15 cellular contexts compared by ENCODE assay signal in the genomic region with DNA sequence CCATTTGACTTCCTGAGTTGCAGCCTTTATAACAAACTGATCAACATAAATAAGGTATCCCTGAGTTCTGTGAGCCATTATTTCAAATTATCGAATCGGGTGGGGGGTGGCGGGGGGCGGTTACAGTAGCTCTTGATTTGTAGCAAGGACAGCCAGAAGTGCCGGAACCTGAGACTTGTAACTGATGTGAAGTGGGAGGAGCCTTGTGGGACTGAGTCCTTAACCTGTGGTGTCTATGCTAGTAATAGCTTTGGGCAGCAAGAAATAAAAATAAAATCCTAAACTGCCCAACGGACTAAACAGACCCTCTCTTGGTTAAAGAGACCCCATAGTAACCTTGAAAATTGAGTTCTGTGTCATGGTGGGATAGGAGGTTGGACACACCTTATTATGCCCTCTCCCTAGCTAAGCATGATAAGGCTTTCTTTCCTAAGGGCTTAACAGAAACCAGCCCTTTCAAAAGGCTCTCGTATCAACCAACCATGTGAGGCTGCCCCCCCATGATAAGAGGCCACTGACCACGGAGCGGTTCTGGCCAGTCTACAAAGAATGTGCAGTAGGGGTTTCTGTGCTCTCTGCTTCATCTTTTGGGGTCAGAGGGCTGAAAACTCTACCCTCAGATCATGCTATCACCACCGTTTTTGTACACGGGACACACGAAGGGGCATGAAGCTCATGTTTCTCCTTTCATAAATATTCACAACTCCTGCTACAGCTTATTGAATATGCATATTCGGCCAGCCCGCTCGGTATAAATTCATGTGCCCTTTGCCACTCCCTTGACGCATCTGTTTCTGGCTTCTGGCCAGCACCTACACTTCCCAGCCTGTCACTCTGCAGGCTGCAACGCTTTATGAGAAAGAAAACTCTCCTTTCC. TPM values are rescaled to one million over a fixed set of nuclear protein-coding genes. Genes with fewer than 3 reads are reported as not detected.
DNase-seq lines count a peak whose midpoint lies in the region; ATAC-seq, FAIRE-seq and TF ChIP-seq lines count a peak whose summit lies in the region.
"Had no signal": no experiment of that assay in that cellular context is flagged by ENCODE, and none has a peak within 500 bp of the region (broad histone marks: within the 10 kb centered on the region; RNA-seq: fewer than 3 reads in every experiment).

No MANE protein-coding gene starts in this region.

- H3K27ac ChIP-seq in liver (ENCODE audit: low read depth in 1 of 2, low read length in 2 of 2), result no peak overlapping the region
- no peak overlapping the region for H3K27ac ChIP-seq in gastrocnemius medialis
- H3K27ac ChIP-seq: BLaER1, skin epidermis had no signal

- H3K36me3 Mint-ChIP-seq in immature natural killer cell, result no peaks in the 10 kb centered on the region
- H3K36me3 Mint-ChIP-seq: brain had no signal

- peak overlapping the region in 1 of 5 donors; percentile 2 for H3K4me3 Mint-ChIP-seq in immature natural killer cell
- H3K4me3 Mint-ChIP-seq: neural crest cell had no signal

- peak overlapping the region in 2 of 6 donors; percentile 34 to 53 for H3K27ac Mint-ChIP-seq in immature natural killer cell

- no peak for FAIRE-seq in GM19239 (lab: Jason Lieb, UNC)
- FAIRE-seq: G401.6 had no signal

- WGBS in liver, result 57% methylated on average over 17 of the region's 17 CpGs

- DNase-seq in CD1c-positive myeloid dendritic cell (ENCODE audit: extremely low spot score) (peak; percentile 29), HUDEP-2 (lab: John Stamatoyannopoulos, UW; ENCODE audit: unreplicated experiment in 76 of 76) (peak in 75 of 76 experiments; percentile 45 to 94 (median 81)), SW480 (ENCODE audit: low spot score) (peak; percentile 79), GM19239 (ENCODE audit: insufficient read length, low spot score) (no peak), gastrocnemius medialis (no peak), immature natural killer cell (no peak)
- no peak for DNase-seq in activated effector memory CD4-positive, alpha-beta T cell treated with Interleukin-2 at 50 U/mL for 16 hours
- DNase-seq: activated CD4-positive, alpha-beta T cell treated with anti-CD3 and anti-CD28 coated beads for 1 hour; NCI-H146 had no signal

- H3K9me3 ChIP-seq in liver (ENCODE audit: control insufficient read depth in 4 of 4, low read length in 3 of 4) (no peaks in the 10 kb centered on the region), gastrocnemius medialis (no peaks in the 10 kb centered on the region)
- H3K9me3 ChIP-seq: BLaER1 had no signal

- H3K9me3 Mint-ChIP-seq in immature natural killer cell, result peaks cover 0 to 2% (median 0%) of the 10 kb centered on the region in 6 donors
- H3K9me3 Mint-ChIP-seq: neural crest cell had no signal

- intact Hi-C loops in gastrocnemius medialis (cut with DNase I; ENCODE audit: low total_unique reads), result no loop called here

- H3K4me1 ChIP-seq in liver (ENCODE audit: control insufficient read depth in 4 of 4, insufficient read depth in 4 of 4, low read length in 3 of 4) (peaks cover 0 to 10% (median 3%) of the 10 kb centered on the region in 4 donors), gastrocnemius medialis (no peaks in the 10 kb centered on the region)

- H3K9ac ChIP-seq in liver (ENCODE audit: low read depth in 1 of 2, low read length in 2 of 2), result no peak overlapping the region
- H3K9ac ChIP-seq: BLaER1 had no signal

- H3K4me1 Mint-ChIP-seq in immature natural killer cell, result peaks cover 19 to 26% of the 10 kb centered on the region in 2 donors

- no peak for ATAC-seq in gastrocnemius medialis

- peak overlapping the region in 1 of 3 donors; percentile 15 for H3K4me3 ChIP-seq in liver (ENCODE audit: low read depth in 1 of 3, low read length in 3 of 3)
- no peak overlapping the region for H3K4me3 ChIP-seq in gastrocnemius medialis
- H3K4me3 ChIP-seq: BLaER1, skin epidermis had no signal

- TF ChIP-seq CTCF in liver (IDR thresholded peaks at IDR 0.05; ENCODE audit: low read depth, low read length, missing input control) (no peak), gastrocnemius medialis (IDR thresholded peaks at IDR 0.05 in 4 of 5, conservative IDR thresholded peaks at IDR 0.05 in 1 of 5) (no peak)

- peak in 1 of 2 donors; percentile 18 for TF ChIP-seq RAD21 in liver (IDR thresholded peaks at IDR 0.05)

- peaks cover 0 to 4% (median 2%) of the 10 kb centered on the region in 3 donors for H3K27me3 Mint-ChIP-seq in immature natural killer cell (ENCODE audit: low read depth in 3 of 3)
- H3K27me3 Mint-ChIP-seq: brain had no signal

- in situ Hi-C loops in gastrocnemius medialis (cut with MboI; ENCODE audit: low sequenced_read_pairs in 4 of 4), result no loop called here

- no peaks in the 10 kb centered on the region for H3K27me3 ChIP-seq in liver (ENCODE audit: control insufficient read depth in 4 of 4, insufficient read depth in 4 of 4, low read length in 3 of 4)
- H3K27me3 ChIP-seq in gastrocnemius medialis, result no peaks in the 10 kb centered on the region
- H3K27me3 ChIP-seq: BLaER1 had no signal

- TF ChIP-seq POLR2A in gastrocnemius medialis (IDR thresholded peaks at IDR 0.05), result no peak

- H3K36me3 ChIP-seq in liver (ENCODE audit: control insufficient read depth in 4 of 4, insufficient read depth in 3 of 4, low read depth in 1 of 4, low read length in 3 of 4) (no peaks in the 10 kb centered on the region), gastrocnemius medialis (no peaks in the 10 kb centered on the region)
- H3K36me3 ChIP-seq: BLaER1 had no signal

TF ChIP-seq in liver, 16 proteins besides CTCF, POLR2A, EP300 and RAD21:
- TF ChIP-seq SP1 (IDR thresholded peaks at IDR 0.05) (peak; percentile 25), HNF4A (conservative IDR thresholded peaks at IDR 0.05) (peak in 1 of 2 donors; percentile 9), EGR1 (IDR thresholded peaks at IDR 0.05; ENCODE audit: low read depth in 2 of 2) (no peak), FOXA1 (IDR thresholded peaks at IDR 0.05) (no peak)
- TF ChIP-seq, protein P1, sequence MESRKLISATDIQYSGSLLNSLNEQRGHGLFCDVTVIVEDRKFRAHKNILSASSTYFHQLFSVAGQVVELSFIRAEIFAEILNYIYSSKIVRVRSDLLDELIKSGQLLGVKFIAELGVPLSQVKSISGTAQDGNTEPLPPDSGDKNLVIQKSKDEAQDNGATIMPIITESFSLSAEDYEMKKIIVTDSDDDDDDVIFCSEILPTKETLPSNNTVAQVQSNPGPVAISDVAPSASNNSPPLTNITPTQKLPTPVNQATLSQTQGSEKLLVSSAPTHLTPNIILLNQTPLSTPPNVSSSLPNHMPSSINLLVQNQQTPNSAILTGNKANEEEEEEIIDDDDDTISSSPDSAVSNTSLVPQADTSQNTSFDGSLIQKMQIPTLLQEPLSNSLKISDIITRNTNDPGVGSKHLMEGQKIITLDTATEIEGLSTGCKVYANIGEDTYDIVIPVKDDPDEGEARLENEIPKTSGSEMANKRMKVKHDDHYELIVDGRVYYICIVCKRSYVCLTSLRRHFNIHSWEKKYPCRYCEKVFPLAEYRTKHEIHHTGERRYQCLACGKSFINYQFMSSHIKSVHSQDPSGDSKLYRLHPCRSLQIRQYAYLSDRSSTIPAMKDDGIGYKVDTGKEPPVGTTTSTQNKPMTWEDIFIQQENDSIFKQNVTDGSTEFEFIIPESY (IDR thresholded peaks at IDR 0.05), result no peak

RNA-seq across cellular contexts. Expression of a gene that starts 39.5 kb away (rescaled TPM):
- total RNA-seq in liver (100 to 1,000 TPM in 1 of 2 donors, 10 to 100 TPM in 1; 92.8 to 205 TPM), gastrocnemius medialis (1 to 10 TPM; 1.5 to 6.8 (median 2.5) TPM)
- polyA plus RNA-seq in liver (100 to 1,000 TPM in 1 of 2 donors, 10 to 100 TPM in 1; 41.5 to 112 TPM), immature natural killer cell (10 to 100 TPM; 38.8 to 92.5 (median 43.6) TPM)

Comparison
In these comparisons a context has a peak if more than half of its experiments do, and no peak if none do; other contexts are left out.
1. DNase-seq: peak in CD1c-positive myeloid dendritic cell (single experiment), HUDEP-2 (75 of 76) and SW480 (single experiment); none in GM19239 (single experiment), activated effector memory CD4-positive, alpha-beta T cell treated with Interleukin-2 at 50 U/mL for 16 hours (single experiment), gastrocnemius medialis (0 of 2) and immature natural killer cell (0 of 3).
2. RNA of a gene that starts 39.5 kb away (total RNA-seq): 92.8 to 205 TPM in liver; 1.5 to 6.8 TPM in gastrocnemius medialis; every median in the first group is over 10 times any median in the second.